ENCODE assay signal across 8 cellular contexts in the genomic region with DNA sequence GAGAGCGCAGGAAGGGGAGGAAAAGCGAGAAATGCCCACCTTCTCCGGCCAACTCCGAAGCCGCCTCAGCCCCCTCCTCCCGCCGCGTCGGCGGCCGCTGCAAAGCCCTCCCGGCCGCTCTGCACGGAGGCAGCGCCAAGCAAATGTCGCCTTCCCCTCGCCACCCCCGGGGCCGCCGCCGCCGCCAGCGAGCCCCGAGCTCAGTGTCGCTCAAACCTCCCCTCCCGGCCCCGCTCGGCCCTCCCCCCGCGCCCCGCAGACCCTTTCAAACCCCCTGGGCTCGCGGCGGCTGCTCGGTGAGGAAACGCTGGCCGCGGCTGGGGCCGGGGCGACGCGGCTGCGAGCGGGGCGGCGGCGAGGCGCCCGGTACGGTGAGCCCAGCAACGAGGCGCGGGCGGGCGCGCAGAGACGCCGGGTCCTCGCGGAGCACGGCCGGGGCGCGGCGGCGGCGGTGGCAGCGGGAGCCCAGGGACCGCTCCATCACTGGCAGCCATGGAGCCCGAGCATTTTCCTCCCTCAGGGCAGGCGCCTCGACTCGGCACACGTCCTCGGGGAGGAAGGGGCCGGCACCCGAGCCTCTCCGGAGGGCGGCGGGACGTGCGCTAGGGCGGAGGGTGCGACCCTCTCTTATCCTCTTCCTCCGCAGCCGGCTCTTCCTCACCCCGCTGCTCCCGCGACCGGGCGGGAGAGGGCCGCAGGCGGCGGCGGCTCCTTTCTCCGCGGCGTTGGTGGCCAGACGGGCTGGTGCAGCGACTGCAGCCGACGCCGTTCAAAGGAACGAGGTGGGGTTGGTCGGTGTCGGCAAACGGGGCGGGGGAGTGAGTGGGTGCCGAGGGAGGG. TPM values are rescaled to one million over a fixed set of nuclear protein-coding genes. Genes with fewer than 3 reads are reported as not detected.
A peak's percentile ranks its signal among the peaks of the same experiment; 100 is the strongest.
DNase-seq lines count a peak whose midpoint lies in the region; ATAC-seq and TF ChIP-seq lines count a peak whose summit lies in the region.

No MANE protein-coding gene starts in this region.

- TF ChIP-seq RAD21 in HCT116 (IDR thresholded peaks at IDR 0.05; ENCODE audit: low read depth): no peak

- no peak for TF ChIP-seq POLR2A in HCT116 (IDR thresholded peaks at IDR 0.05; ENCODE audit: borderline replicate concordance, extremely low read depth, insufficient read depth, insufficient read length)

- no peaks in the 10 kb centered on the region for H4K20me1 ChIP-seq in HCT116 (ENCODE audit: insufficient read depth)
- 0 out of 2 replicates have a peak, but pooled peaks cover 3% of the 10 kb centered on the region for H4K20me1 ChIP-seq in OCI-LY3 (ENCODE audit: insufficient read depth, low read length)

- no peak for DNase-seq in GM12864 (ENCODE audit: low read depth)
- DNase-seq in HCT116 (ENCODE audit: low read depth, low spot score): no peak
- peak; percentile 48 for DNase-seq in activated naive CD4-positive, alpha-beta T cell treated with anti-CD3 and anti-CD28 coated beads, Interleukin-2, amount 50 U/mL, for 16 hours
- DNase-seq in left cardiac atrium: peak; percentile 29
- peak; percentile 66 for DNase-seq in sciatic nerve (ENCODE audit: low spot score)
- DNase-seq in NCI-H1930 (lab: John Stamatoyannopoulos, UW): no peak
- no peak for DNase-seq in NCI-H510A treated with DMSO at 0.1 percent for 48 hours (lab: John Stamatoyannopoulos, UW)

- peaks cover 3 to 15% of the 10 kb centered on the region in 2 experiments; a peak in 3 of 4 replicates for H3K4me1 ChIP-seq in HCT116 (ENCODE audit: control insufficient read depth in 1 of 2, insufficient read depth in 2 of 2, low read length in 2 of 2)
- H3K4me1 ChIP-seq in OCI-LY3 (ENCODE audit: low read length): peaks cover 22% of the 10 kb centered on the region

- TF ChIP-seq CTCF in GM12864 (IDR thresholded peaks at IDR 0.05; ENCODE audit: low read depth, low read length, missing control alignments): no peak
- TF ChIP-seq CTCF in HCT116 (IDR thresholded peaks at IDR 0.05 in 2 of 3, conservative IDR thresholded peaks at IDR 0.05 in 1 of 3; ENCODE audit: borderline replicate concordance in 1 of 3, insufficient read depth in 1 of 3, low read depth in 2 of 3, low read length in 2 of 3): no peak
- no peak for TF ChIP-seq CTCF in OCI-LY3 (IDR thresholded peaks at IDR 0.05; ENCODE audit: low read depth, low read length)

- ATAC-seq in HCT116 (peak; percentile 55), left cardiac atrium (peak; percentile 33 to 43), sciatic nerve (no peak)

- no peaks in the 10 kb centered on the region for H3K9me2 ChIP-seq in HCT116 (ENCODE audit: insufficient read depth)

- CTCF ChIA-PET in HCT116 (lab: Charles Lee): no interaction called here

- intact Hi-C loops in HCT116 (cut with micrococcal nuclease): loop anchor here (5.0 kb wide), 1 partner anchor 241 kb away; no protein-coding TSS in a partner anchor
- intact Hi-C loops in left cardiac atrium (cut with DNase I): loop anchor here in 1 of 2 donors (5.0 to 10.0 kb wide), 3 partner anchors 92 to 341 kb away; no protein-coding TSS in a partner anchor
- intact Hi-C loops in sciatic nerve (cut with DNase I): no loop called here

- H3K36me3 ChIP-seq in HCT116 (ENCODE audit: control insufficient read depth in 1 of 2, insufficient read depth in 2 of 2, low read length in 2 of 2) (peaks cover 0 to 7% of the 10 kb centered on the region in 2 experiments; a peak in 1 of 4 replicates), OCI-LY3 (replicated peaks; ENCODE audit: low read depth, low read length) (peaks cover 13% of the 10 kb centered on the region)

- H3K4me2 ChIP-seq in HCT116 (ENCODE audit: low read length): peak overlapping the region; percentile 93
- peak overlapping the region; percentile 81 for H3K4me2 ChIP-seq in OCI-LY3 (ENCODE audit: low read length)

- H3K9ac ChIP-seq in HCT116 (ENCODE audit: low read length) (peak overlapping the region; percentile 85), OCI-LY3 (ENCODE audit: low read length) (peak overlapping the region; percentile 87)

- POLR2A ChIA-PET in HCT116 (lab: Charles Lee): no interaction called here

- H3K4me3 ChIP-seq in GM12864 (ENCODE audit: low read depth, low read length): peak overlapping the region; percentile 85
- peak overlapping the region; percentile 73 to 88 for H3K4me3 ChIP-seq in HCT116 (replicated peaks in 1 of 2; ENCODE audit: low read depth in 1 of 2, low read length in 2 of 2)
- H3K4me3 ChIP-seq in OCI-LY3 (ENCODE audit: low read length): peak overlapping the region; percentile 86

- no peaks in the 10 kb centered on the region for H3K9me3 ChIP-seq in HCT116 (ENCODE audit: control insufficient read depth in 1 of 2, insufficient read depth in 1 of 2, low read depth in 1 of 2, low read length in 2 of 2)
- H3K9me3 ChIP-seq in OCI-LY3 (ENCODE audit: insufficient read depth, low read length): no peaks in the 10 kb centered on the region

- peak overlapping the region; percentile 87 for H3K27ac ChIP-seq in HCT116 (ENCODE audit: low read depth, low read length)
- H3K27ac ChIP-seq in OCI-LY3 (ENCODE audit: low read length): peak overlapping the region; percentile 78

- H3K79me2 ChIP-seq in HCT116 (ENCODE audit: insufficient read depth, low read length) (peaks cover 12% of the 10 kb centered on the region; the same call in 1 of the 2 replicates), OCI-LY3 (ENCODE audit: low read length) (peaks cover 23% of the 10 kb centered on the region)

- BruUV-seq in HCT116 (replicated peaks; lab: Mats Ljungman, UMichigan): no TSS peak

- RAD21 ChIA-PET in HCT116 (lab: Charles Lee; ENCODE audit: low non-redundant PET in 1 of 2, low total read pairs in 2 of 2, uncharacterized antibody in 2 of 2, unreplicated experiment in 2 of 2): no interaction called here

- H3K27me3 ChIP-seq in HCT116 (ENCODE audit: insufficient read depth, low read length) (no peaks in the 10 kb centered on the region), OCI-LY3 (ENCODE audit: low read depth, low read length) (peaks cover 5% of the 10 kb centered on the region; the same call in 1 of the 2 replicates)

- H2AFZ ChIP-seq in HCT116 (ENCODE audit: low read depth, low read length, poor library complexity, severe bottlenecking): peak overlapping the region; percentile 61
- peak overlapping the region; percentile 50 for H2AFZ ChIP-seq in OCI-LY3 (ENCODE audit: low read depth, low read length)

TF ChIP-seq in HCT116, 20 proteins besides CTCF, POLR2A, EP300 and RAD21:
- TF ChIP-seq YY1 (IDR thresholded peaks at IDR 0.05; ENCODE audit: extremely low read depth, insufficient replicate concordance, low read depth, low read length) (no peak), ZFX (IDR thresholded peaks at IDR 0.05) (peak; percentile 63; the same call in 1 of the 2 replicates), TCF7L2 (IDR thresholded peaks at IDR 0.05; ENCODE audit: borderline replicate concordance, extremely low read depth, insufficient read depth, insufficient read length) (peak; percentile 11)
- TF ChIP-seq, protein P1, sequence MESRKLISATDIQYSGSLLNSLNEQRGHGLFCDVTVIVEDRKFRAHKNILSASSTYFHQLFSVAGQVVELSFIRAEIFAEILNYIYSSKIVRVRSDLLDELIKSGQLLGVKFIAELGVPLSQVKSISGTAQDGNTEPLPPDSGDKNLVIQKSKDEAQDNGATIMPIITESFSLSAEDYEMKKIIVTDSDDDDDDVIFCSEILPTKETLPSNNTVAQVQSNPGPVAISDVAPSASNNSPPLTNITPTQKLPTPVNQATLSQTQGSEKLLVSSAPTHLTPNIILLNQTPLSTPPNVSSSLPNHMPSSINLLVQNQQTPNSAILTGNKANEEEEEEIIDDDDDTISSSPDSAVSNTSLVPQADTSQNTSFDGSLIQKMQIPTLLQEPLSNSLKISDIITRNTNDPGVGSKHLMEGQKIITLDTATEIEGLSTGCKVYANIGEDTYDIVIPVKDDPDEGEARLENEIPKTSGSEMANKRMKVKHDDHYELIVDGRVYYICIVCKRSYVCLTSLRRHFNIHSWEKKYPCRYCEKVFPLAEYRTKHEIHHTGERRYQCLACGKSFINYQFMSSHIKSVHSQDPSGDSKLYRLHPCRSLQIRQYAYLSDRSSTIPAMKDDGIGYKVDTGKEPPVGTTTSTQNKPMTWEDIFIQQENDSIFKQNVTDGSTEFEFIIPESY (IDR thresholded peaks at IDR 0.05; ENCODE audit: extremely low read depth, insufficient replicate concordance, low read length): no peak

RNA-seq across cellular contexts. Expression of a gene that starts 0.5 kb away (rescaled TPM):
- total RNA-seq in HCT116 (2021; ENCODE audit: unreplicated experiment) (268 TPM), left cardiac atrium (100 to 1,000 TPM in 1 of 2 donors, 10 to 100 TPM in 1; 68.5 to 109 TPM), sciatic nerve (225 TPM)
- polyA plus RNA-seq in HCT116 (2012): 127 and 183 TPM in 2 replicates

Comparison
In these comparisons a context has a peak if more than half of its experiments do, and no peak if none do; other contexts are left out.
1. DNase-seq: peak in activated naive CD4-positive, alpha-beta T cell treated with anti-CD3 and anti-CD28 coated beads, Interleukin-2, amount 50 U/mL, for 16 hours (single experiment), left cardiac atrium (single experiment) and sciatic nerve (single experiment); none in GM12864 (single experiment), HCT116 (single experiment), NCI-H1930 (0 of 2) and NCI-H510A treated with DMSO at 0.1 percent for 48 hours (single experiment).
2. Peak in every context shown above with its lines, with median percentiles within 50 percentile points of each other: H3K4me3 ChIP-seq.